Comparison of ENCODE assay signal across 1 cellular context in genomic region chr17:40458001-40458791, GRCh38.
TF ChIP-seq lines count a peak whose summit lies in the region.

No MANE protein-coding gene starts in this region.

TF ChIP-seq in HepG2, 621 proteins besides CTCF, POLR2A, EP300 and RAD21:
- peak; percentile 25 for TF ChIP-seq TEAD3 (CRISPR knock-in tag; optimal IDR thresholded peaks at IDR 0.05; ENCODE audit: borderline replicate concordance)
- peak; percentile 44; the same call in 1 of the 2 replicates for TF ChIP-seq PATZ1 (CRISPR knock-in tag; IDR thresholded peaks at IDR 0.05)
- TF ChIP-seq THAP11 (CRISPR knock-in tag; IDR thresholded peaks at IDR 0.05), result no peak
- TF ChIP-seq ZSCAN12 (CRISPR knock-in tag; IDR thresholded peaks at IDR 0.05), result no peak
